ENCODE assay signal across 8 cellular contexts in the genomic region with DNA sequence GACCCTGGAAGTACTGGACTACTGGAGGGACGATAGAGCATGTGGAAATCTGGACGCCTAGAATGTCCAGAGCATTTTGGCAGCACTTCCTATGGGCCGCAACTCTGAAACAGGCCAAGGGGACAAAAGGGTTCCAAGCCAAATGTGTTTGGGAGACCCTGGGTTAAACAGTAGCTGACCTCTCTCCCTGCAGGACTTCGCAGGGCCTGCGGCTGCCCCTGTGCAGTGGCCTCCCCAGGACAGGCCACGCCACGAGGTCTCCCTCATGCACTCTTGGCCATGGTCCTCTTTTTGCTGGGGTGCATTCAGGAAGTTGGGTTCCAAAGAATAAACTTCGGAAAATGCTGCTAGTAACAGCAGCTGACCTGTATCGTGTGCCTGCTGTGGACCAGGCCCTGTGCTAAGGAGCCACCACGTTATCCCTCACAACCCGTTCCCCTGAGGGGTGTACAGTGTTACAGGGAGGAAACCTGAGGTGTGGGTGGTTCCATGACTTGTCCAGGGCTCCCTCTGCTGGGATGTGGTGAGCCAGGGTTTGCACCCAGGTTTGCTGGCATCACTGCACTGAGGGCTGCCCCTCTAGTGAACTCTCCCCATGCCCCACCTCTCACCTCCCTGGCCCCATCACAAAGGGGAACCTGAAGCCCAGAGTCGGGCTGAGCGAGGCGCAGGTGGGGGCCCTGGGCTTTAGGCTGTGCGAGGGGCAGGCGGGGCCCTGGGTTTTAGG.
DNase-seq lines count a peak whose midpoint lies in the region; FAIRE-seq and TF ChIP-seq lines count a peak whose summit lies in the region.

No MANE protein-coding gene starts in this region.

- peaks cover 5% of the 10 kb centered on the region for H4K20me1 ChIP-seq in endothelial cell of umbilical vein (replicated peaks; ENCODE audit: control insufficient read depth, extremely low read depth, insufficient read depth, low read length)
- peaks cover 28% of the 10 kb centered on the region for H4K20me1 ChIP-seq in osteoblast (ENCODE audit: insufficient read depth, low read length)

- POLR2A ChIA-PET in endothelial cell of umbilical vein (lab: Charles Lee), result no interaction called here

- peak; percentile 3 for DNase-seq in DMS53 (lab: John Stamatoyannopoulos, UW)
- no peak for DNase-seq in DMS53 treated with DMSO at 0.1 percent for 48 hours (lab: John Stamatoyannopoulos, UW; ENCODE audit: unreplicated experiment)
- DNase-seq in MV-4-11 (lab: John Stamatoyannopoulos, UW), result peak; percentile 21
- DNase-seq in endothelial cell of umbilical vein (ENCODE audit: low read depth, low spot score), result no peak
- DNase-seq in osteoblast (ENCODE audit: insufficient read length, low spot score, missing footprints), result peak; percentile 90
- no peak for DNase-seq in central memory CD4-positive, alpha-beta T cell
- no peak for DNase-seq in effector memory CD4-positive, alpha-beta T cell
- no peak for DNase-seq in frontal cortex (ENCODE audit: low spot score in 2 of 2)

- no peak overlapping the region for H3K27ac ChIP-seq in endothelial cell of umbilical vein (ENCODE audit: insufficient read depth, low read depth, low read length)
- H3K27ac ChIP-seq in osteoblast (ENCODE audit: low read depth, low read length), result no peak overlapping the region
- H3K27ac ChIP-seq in effector memory CD4-positive, alpha-beta T cell (ENCODE audit: insufficient read depth, low read length, poor library complexity, severe bottlenecking), result no peak overlapping the region

- no peak overlapping the region for H3K4me3 ChIP-seq in endothelial cell of umbilical vein (replicated peaks in 1 of 3; ENCODE audit: insufficient read depth in 1 of 3, low read depth in 1 of 3, low read length in 3 of 3)
- no peak overlapping the region for H3K4me3 ChIP-seq in osteoblast (ENCODE audit: insufficient read depth, low read length)
- H3K4me3 ChIP-seq in effector memory CD4-positive, alpha-beta T cell (ENCODE audit: insufficient read depth, low read depth, low read length, poor library complexity, severe bottlenecking), result no peak overlapping the region

- H3K9me3 ChIP-seq in endothelial cell of umbilical vein (replicated peaks; ENCODE audit: control insufficient read depth, insufficient read depth, low read length), result no peaks in the 10 kb centered on the region
- H3K9me3 ChIP-seq in osteoblast (ENCODE audit: low read depth, low read length), result no peaks in the 10 kb centered on the region
- H3K9me3 ChIP-seq in effector memory CD4-positive, alpha-beta T cell (ENCODE audit: control insufficient read depth, low read length), result no peaks in the 10 kb centered on the region

- no peak for TF ChIP-seq POLR2A in endothelial cell of umbilical vein (IDR thresholded peaks at IDR 0.05; ENCODE audit: low read depth, low read length)

- CTCF ChIA-PET in endothelial cell of umbilical vein (lab: Charles Lee), result no interaction called here

- peaks cover 22% of the 10 kb centered on the region for H3K4me1 ChIP-seq in endothelial cell of umbilical vein (ENCODE audit: control insufficient read depth, extremely low read depth, insufficient read depth, low read length)
- H3K4me1 ChIP-seq in osteoblast (ENCODE audit: insufficient read depth, low read length), result peaks cover 23% of the 10 kb centered on the region
- no peaks in the 10 kb centered on the region for H3K4me1 ChIP-seq in effector memory CD4-positive, alpha-beta T cell (ENCODE audit: control insufficient read depth, insufficient read depth, low read length, poor library complexity, severe bottlenecking)

- TF ChIP-seq CTCF in endothelial cell of umbilical vein (IDR thresholded peaks at IDR 0.05; ENCODE audit: extremely low read depth in 1 of 2, insufficient read depth in 1 of 2, low read depth in 1 of 2, low read length in 2 of 2) (peak in 1 of 2 donors; percentile 24), osteoblast (IDR thresholded peaks at IDR 0.05; ENCODE audit: extremely low read depth, low read depth, low read length) (peak; percentile 28)

- H3K79me2 ChIP-seq in endothelial cell of umbilical vein (ENCODE audit: control insufficient read depth, insufficient read depth, low read length), result peaks cover 18% of the 10 kb centered on the region
- H3K79me2 ChIP-seq in osteoblast (ENCODE audit: insufficient read depth, low read length), result peaks cover 3% of the 10 kb centered on the region

- dilution Hi-C loops in endothelial cell of umbilical vein (cut with MboI; ENCODE audit: extremely low pct_ligation_motif_present, low sequenced_read_pairs), result no loop called here

- H3K9me1 ChIP-seq in endothelial cell of umbilical vein (replicated peaks; ENCODE audit: control insufficient read depth, extremely low read depth, insufficient read depth, low read length), result no peaks in the 10 kb centered on the region

- FAIRE-seq in endothelial cell of umbilical vein (lab: Jason Lieb, UNC), result peak; percentile 26
- FAIRE-seq in frontal cortex (lab: Jason Lieb, UNC), result no peak

- no peak overlapping the region for H3K9ac ChIP-seq in endothelial cell of umbilical vein (replicated peaks; ENCODE audit: extremely low read depth, insufficient read depth, low read length)

- peaks cover 5 to 29% of the 10 kb centered on the region in 2 experiments for H3K36me3 ChIP-seq in endothelial cell of umbilical vein (ENCODE audit: control insufficient read depth in 2 of 2, extremely low read depth in 1 of 2, insufficient read depth in 2 of 2, low read length in 2 of 2)
- H3K36me3 ChIP-seq in osteoblast (ENCODE audit: insufficient read depth, low read length), result peaks cover 5% of the 10 kb centered on the region
- H3K36me3 ChIP-seq in effector memory CD4-positive, alpha-beta T cell (ENCODE audit: control insufficient read depth, insufficient read depth, low read length), result no peaks in the 10 kb centered on the region

- H2AFZ ChIP-seq in endothelial cell of umbilical vein (ENCODE audit: low read depth, low read length), result no peak overlapping the region
- no peak overlapping the region for H2AFZ ChIP-seq in osteoblast (ENCODE audit: low read length)

- no peaks in the 10 kb centered on the region for H3K27me3 ChIP-seq in endothelial cell of umbilical vein (ENCODE audit: control insufficient read depth in 2 of 2, insufficient read depth in 2 of 2, low read length in 2 of 2)
- H3K27me3 ChIP-seq in osteoblast (ENCODE audit: insufficient read depth, low read length), result no peaks in the 10 kb centered on the region
- no peaks in the 10 kb centered on the region for H3K27me3 ChIP-seq in effector memory CD4-positive, alpha-beta T cell (replicated peaks; ENCODE audit: control insufficient read depth, insufficient read depth, low read length, poor library complexity, severe bottlenecking)

- H3K4me2 ChIP-seq in endothelial cell of umbilical vein (ENCODE audit: insufficient read depth, low read length) (no peak overlapping the region), osteoblast (ENCODE audit: insufficient read depth, low read length) (no peak overlapping the region)

- intact Hi-C loops in endothelial cell of umbilical vein (cut with micrococcal nuclease), result no loop called here

- BruUV-seq in endothelial cell of umbilical vein (replicated peaks; lab: Mats Ljungman, UMichigan), result no TSS peak

TF ChIP-seq in endothelial cell of umbilical vein, 7 proteins besides CTCF, POLR2A, EP300 and RAD21:
- TF ChIP-seq JUN (IDR thresholded peaks at IDR 0.05; ENCODE audit: borderline replicate concordance, insufficient read depth, insufficient read length, low read depth), result no peak
- TF ChIP-seq POLR2AphosphoS5 (IDR thresholded peaks at IDR 0.05; ENCODE audit: insufficient read depth, low read depth, low read length), result no peak
- TF ChIP-seq MYC (IDR thresholded peaks at IDR 0.05; ENCODE audit: low read depth, low read length), result no peak
- TF ChIP-seq GATA2 (IDR thresholded peaks at IDR 0.05; ENCODE audit: insufficient read depth, insufficient read length, low read depth, low read length), result no peak
- TF ChIP-seq, protein P1, sequence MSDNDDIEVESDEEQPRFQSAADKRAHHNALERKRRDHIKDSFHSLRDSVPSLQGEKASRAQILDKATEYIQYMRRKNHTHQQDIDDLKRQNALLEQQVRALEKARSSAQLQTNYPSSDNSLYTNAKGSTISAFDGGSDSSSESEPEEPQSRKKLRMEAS (IDR thresholded peaks at IDR 0.05; ENCODE audit: insufficient read depth, insufficient read length), result no peak
- no peak for TF ChIP-seq EZH2 (IDR thresholded peaks at IDR 0.05; ENCODE audit: borderline replicate concordance, low read depth, low read length, severe bottlenecking)
- no peak for TF ChIP-seq FOS (IDR thresholded peaks at IDR 0.05; ENCODE audit: borderline replicate concordance, insufficient read depth, low read length)

Comparison
In these comparisons a context has a peak if more than half of its experiments do, and no peak if none do; other contexts are left out.
1. DNase-seq: peak in DMS53 (single experiment), MV-4-11 (single experiment) and osteoblast (single experiment); none in DMS53 treated with DMSO at 0.1 percent for 48 hours (single experiment), endothelial cell of umbilical vein (single experiment), central memory CD4-positive, alpha-beta T cell (single experiment), effector memory CD4-positive, alpha-beta T cell (0 of 3) and frontal cortex (0 of 2).